16 cellular contexts compared by ENCODE assay signal in genomic region chr1:45566722-45567121, GRCh38. TPM values are rescaled to one million over a fixed set of nuclear protein-coding genes. Genes with fewer than 3 reads are reported as not detected.
DNase-seq lines count a peak whose midpoint lies in the region; ATAC-seq and TF ChIP-seq lines count a peak whose summit lies in the region.
"Had no signal": no experiment of that assay in that cellular context is flagged by ENCODE, and none has a peak within 500 bp of the region (broad histone marks: within the 10 kb centered on the region; RNA-seq: fewer than 3 reads in every experiment).

No MANE protein-coding gene starts in this region.

- WGBS in psoas muscle, 3 donors, result 27 to 45% (median 40%) methylated on average over 5 of the region's 5 CpGs

- DNase-seq in colonic mucosa (peak; percentile 24), left ventricle myocardium superior (peak; percentile 73), psoas muscle (peak; percentile 50 to 69)
- no peak for DNase-seq in activated CD4-positive, alpha-beta T cell treated with anti-CD3 and anti-CD28 coated beads for 4 hours
- no peak for DNase-seq in NK-92 treated with Interleukin-12 subunit alpha and Interleukin-12 subunit beta, amount 100 ng/mL, for 24 hours (lab: John Stamatoyannopoulos, UW)
- DNase-seq: activated B cell treated with CpG ODN at 0.5 μM for 24 hours; activated naive CD4-positive, alpha-beta T cell treated with Interleukin-2 at 50 U/mL for 16 hours; Calu3; effector CD4-positive, alpha-beta T cell; naive B cell; NCI-H2081 treated with DMSO at 0.1 percent for 48 hours; NCI-H69; stimulated activated CD4-positive, alpha-beta T cell treated with anti-CD3 and anti-CD28 coated beads, Interleukin-15, amount 100 ng/mL, for 24 hours had no signal

- H3K4me3 ChIP-seq in colonic mucosa (no peak overlapping the region), psoas muscle (no peak overlapping the region)

- intact Hi-C loops in colonic mucosa (cut with DNase I) (loop anchor here (10.0 kb wide), 1 partner anchor 222 kb away; the partner anchor contains the start of genes MUTYH and TOE1), left ventricle myocardium superior (cut with micrococcal nuclease) (no loop called here), psoas muscle (cut with DNase I) (loop anchor here in 1 of 2 donors (5.0 kb wide), 1 partner anchor 209 kb away; no protein-coding TSS in a partner anchor)

- peak overlapping the region; percentile 79 for H3K27ac ChIP-seq in C4-2B
- H3K27ac ChIP-seq in colonic mucosa, result no peak overlapping the region
- H3K27ac ChIP-seq in psoas muscle, result no peak overlapping the region

- TF ChIP-seq CTCF in C4-2B (conservative IDR thresholded peaks at IDR 0.05) (no peak), colonic mucosa (IDR thresholded peaks at IDR 0.05) (no peak), psoas muscle (IDR thresholded peaks at IDR 0.05) (no peak)

- H3K4me1 ChIP-seq in colonic mucosa (no peaks in the 10 kb centered on the region), psoas muscle (no peaks in the 10 kb centered on the region)

- ATAC-seq in left ventricle myocardium superior (peak; percentile 84), psoas muscle (peak in 3 of 4 donors; percentile 22 to 42 (median 29)), GM21515 (IDR thresholded peaks at IDR 0.05; ENCODE audit: unreplicated experiment) (no peak), HG02642 (IDR thresholded peaks at IDR 0.05; ENCODE audit: poor library complexity, unreplicated experiment) (no peak)

- H3K9me3 ChIP-seq in colonic mucosa (no peaks in the 10 kb centered on the region), psoas muscle (no peaks in the 10 kb centered on the region)

- H3K27me3 ChIP-seq in colonic mucosa (no peaks in the 10 kb centered on the region), psoas muscle (ENCODE audit: insufficient read depth in 3 of 3, low read length in 2 of 3) (no peaks in the 10 kb centered on the region)

- H3K9ac ChIP-seq in colonic mucosa (ENCODE audit: low read depth in 2 of 2, low read length in 2 of 2), result no peak overlapping the region

- H3K36me3 ChIP-seq in colonic mucosa (peaks cover 14% of the 10 kb centered on the region), psoas muscle (ENCODE audit: insufficient read depth in 1 of 2, low read depth in 1 of 2) (peaks cover 5 to 76% of the 10 kb centered on the region in 2 donors)

RNA-seq across cellular contexts. Expression of gene AKR1A1, which starts 16.1 kb away (rescaled TPM):
- total RNA-seq in colonic mucosa (100 to 1,000 TPM; 203 to 263 TPM), left ventricle myocardium superior (43.2 TPM), psoas muscle (10 to 100 TPM; 35.6 to 69.6 (median 51.3) TPM)
- 10 to 100 TPM; 37.9 to 91.5 (median 45.5) TPM for polyA plus RNA-seq in psoas muscle

RNA-seq across cellular contexts. Expression of gene NASP, which starts 17.1 kb away (rescaled TPM):
- 100 to 1,000 TPM in 1 of 2 donors, 10 to 100 TPM in 1; 54.7 to 119 TPM for total RNA-seq in colonic mucosa
- total RNA-seq in left ventricle myocardium superior, result 29.5 TPM
- 10 to 100 TPM; 15.3 to 29.7 (median 28.1) TPM for total RNA-seq in psoas muscle
- polyA plus RNA-seq in psoas muscle, result 10 to 100 TPM; 28.6 to 54.6 (median 37.9) TPM

RNA-seq across cellular contexts. Expression of gene PRDX1, which starts 45.0 kb away (rescaled TPM):
- 100 to 1,000 TPM; 325 to 508 TPM for total RNA-seq in colonic mucosa
- total RNA-seq in left ventricle myocardium superior, result 311 TPM
- total RNA-seq in psoas muscle, result 100 to 1,000 TPM; 354 to 642 (median 440) TPM
- 1,000 to 10,000 TPM in 1 of 3 donors, 100 to 1,000 TPM in 2; 524 to 1,179 (median 653) TPM for polyA plus RNA-seq in psoas muscle

RNA-seq across cellular contexts. Expression of gene CCDC17, which starts 57.1 kb away (rescaled TPM):
- total RNA-seq in colonic mucosa (1 to 10 TPM; 1.8 to 2.4 TPM), left ventricle myocardium superior (0.64 TPM), psoas muscle (1 to 10 TPM; 1.2 to 1.7 (median 1.3) TPM)
- polyA plus RNA-seq in psoas muscle, result 1 to 10 TPM in 2 of 3 donors, under 1 TPM in 1; 0.69 to 2.1 (median 1.1) TPM

Comparison
In these comparisons a context has a peak if more than half of its experiments do, and no peak if none do; other contexts are left out.
1. DNase-seq: peak in colonic mucosa (single experiment), left ventricle myocardium superior (single experiment) and psoas muscle (2 of 2); none in activated CD4-positive, alpha-beta T cell treated with anti-CD3 and anti-CD28 coated beads for 4 hours (0 of 2) and NK-92 treated with Interleukin-12 subunit alpha and Interleukin-12 subunit beta, amount 100 ng/mL, for 24 hours (single experiment).
2. ATAC-seq: peak in left ventricle myocardium superior (single experiment) and psoas muscle (3 of 4); none in GM21515 (single experiment) and HG02642 (single experiment).